Comparison of ENCODE assay signal across 2 cellular contexts in genomic region chr15:65405793-65406192, GRCh38.
A peak's percentile ranks its signal among the peaks of the same experiment; 100 is the strongest.
TF ChIP-seq lines count a peak whose summit lies in the region.

No MANE protein-coding gene starts in this region.

TF ChIP-seq in K562, 482 proteins besides CTCF, POLR2A, EP300 and RAD21 (continued from another document):
- no peak for TF ChIP-seq REST (CRISPR knock-in tag; IDR thresholded peaks at IDR 0.05; ENCODE audit: low read depth)
- TF ChIP-seq KDM5B (IDR thresholded peaks at IDR 0.05; ENCODE audit: insufficient replicate concordance, low read depth, low read length) = no peak
- peak; percentile 31; the same call in 1 of the 2 replicates for TF ChIP-seq PKNOX1 (IDR thresholded peaks at IDR 0.05)
- no peak for TF ChIP-seq TSC22D4 (tag; IDR thresholded peaks at IDR 0.05)
- no peak for TF ChIP-seq DPF2 (IDR thresholded peaks at IDR 0.05)

TF ChIP-seq in GM23338, 12 proteins besides CTCF, POLR2A, EP300 and RAD21 (continued from another document):
- TF ChIP-seq ETS1 (IDR thresholded peaks at IDR 0.05) (no peak), STAT1 (IDR thresholded peaks at IDR 0.05; ENCODE audit: unreplicated experiment) (no peak), ZNF462 (CRISPR knock-in tag; IDR thresholded peaks at IDR 0.05) (no peak), JUNB (IDR thresholded peaks at IDR 0.05; ENCODE audit: unreplicated experiment) (no peak), EZH2 (IDR thresholded peaks at IDR 0.05; ENCODE audit: low read depth, unreplicated experiment) (no peak)
